ENCODE assay signal across 13 cellular contexts in the genomic region with DNA sequence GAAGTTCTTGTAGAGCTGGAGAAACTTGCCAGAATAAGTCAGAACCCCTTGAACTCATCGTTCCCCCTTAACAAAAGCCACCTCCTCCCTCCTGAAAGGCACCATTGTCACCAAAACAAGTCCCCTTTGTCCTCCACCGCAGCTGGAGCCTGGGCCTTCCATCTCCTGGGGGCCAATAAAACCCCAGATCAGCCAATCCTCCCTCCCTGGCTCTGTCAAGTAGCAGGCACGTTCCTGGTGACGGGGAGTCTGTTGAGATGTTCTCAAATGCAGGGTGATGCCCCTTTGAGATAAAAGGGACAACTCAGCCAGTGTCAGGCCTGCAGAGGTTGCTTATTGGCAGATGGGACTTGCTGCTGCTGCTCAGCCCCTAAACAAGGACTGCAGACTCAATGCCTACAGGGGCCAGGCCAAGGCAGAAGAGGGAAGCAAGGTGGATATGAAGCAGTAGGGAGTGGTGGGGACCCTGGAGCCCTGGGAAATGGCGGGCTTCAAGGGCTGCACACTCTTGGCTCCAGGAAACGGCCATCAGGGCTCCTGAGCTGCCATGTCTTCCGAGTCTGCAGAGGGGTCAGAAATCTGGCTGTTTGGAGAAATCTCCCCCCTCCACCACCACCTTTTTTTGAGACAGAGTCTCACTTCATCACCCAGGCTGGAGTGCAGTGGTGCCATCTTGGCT.
DNase-seq lines count a peak whose midpoint lies in the region; ATAC-seq and TF ChIP-seq lines count a peak whose summit lies in the region.
"Had no signal": no experiment of that assay in that cellular context is flagged by ENCODE, and none has a peak within 500 bp of the region (broad histone marks: within the 10 kb centered on the region; RNA-seq: fewer than 3 reads in every experiment).

No MANE protein-coding gene starts in this region.

- no peak for TF ChIP-seq CTCF in endothelial cell (IDR thresholded peaks at IDR 0.05; ENCODE audit: unreplicated experiment)
- no peak for TF ChIP-seq CTCF in neural crest cell (conservative IDR thresholded peaks at IDR 0.05)
- TF ChIP-seq CTCF in HFFc6 (IDR thresholded peaks at IDR 0.05): no peak

- H3K27ac Mint-ChIP-seq in stimulated activated naive CD8-positive, alpha-beta T cell treated with anti-CD3 and anti-CD28 coated beads, Interleukin-15, amount 100 ng/mL, for 72 hours: peak overlapping the region; percentile 9 to 37
- H3K27ac Mint-ChIP-seq in endothelial cell (ENCODE audit: unreplicated experiment) (peak overlapping the region; percentile 57), neural crest cell (ENCODE audit: unreplicated experiment) (peak overlapping the region; percentile 97), HFFc6 (no peak overlapping the region)
- H3K27ac Mint-ChIP-seq: activated T-helper 1 cell treated with anti-CD3 and anti-CD28 coated beads, Interleukin-12 subunit alpha, Interleukin-12 subunit beta, Interleukin-2, Interleukin-4 antibody, amounts not matched to agents 30 ng/mL and 10 ng/mL and 1 ng/mL, durations not matched to agents 14 hours and 24 hours and 36 hours had no signal

- H3K4me1 Mint-ChIP-seq in stimulated activated naive CD8-positive, alpha-beta T cell treated with anti-CD3 and anti-CD28 coated beads, Interleukin-15, amount 100 ng/mL, for 72 hours: no peaks in the 10 kb centered on the region
- H3K4me1 Mint-ChIP-seq in endothelial cell (ENCODE audit: unreplicated experiment) (no peaks in the 10 kb centered on the region), neural crest cell (peaks cover 83% of the 10 kb centered on the region), HFFc6 (ENCODE audit: low read depth) (no peaks in the 10 kb centered on the region)

- no peaks in the 10 kb centered on the region for H3K9me3 Mint-ChIP-seq in stimulated activated naive CD8-positive, alpha-beta T cell treated with anti-CD3 and anti-CD28 coated beads, Interleukin-15, amount 100 ng/mL, for 72 hours
- H3K9me3 Mint-ChIP-seq in endothelial cell (ENCODE audit: unreplicated experiment): no peaks in the 10 kb centered on the region
- H3K9me3 Mint-ChIP-seq in neural crest cell: no peaks in the 10 kb centered on the region
- no peaks in the 10 kb centered on the region for H3K9me3 Mint-ChIP-seq in HFFc6
- H3K9me3 Mint-ChIP-seq: activated T-helper 1 cell treated with anti-CD3 and anti-CD28 coated beads, Interleukin-12 subunit alpha, Interleukin-12 subunit beta, Interleukin-2, Interleukin-4 antibody, amounts not matched to agents 30 ng/mL and 10 ng/mL and 1 ng/mL, durations not matched to agents 14 hours and 24 hours and 36 hours had no signal

- DNase-seq in stimulated activated naive CD8-positive, alpha-beta T cell treated with anti-CD3 and anti-CD28 coated beads, Interleukin-15, amount 100 ng/mL, for 72 hours: no peak
- no peak for DNase-seq in stimulated activated naive CD8-positive, alpha-beta T cell treated with anti-CD3 and anti-CD28 coated beads, Interleukin-15, Interleukin-2, amounts not matched to agents 100 U/mL and 50 U/mL, for 24 hours
- DNase-seq in endothelial cell (ENCODE audit: low spot score): no peak
- peak; percentile 64 for DNase-seq in neural crest cell (ENCODE audit: low read depth, low spot score)
- no peak for DNase-seq in activated CD8-positive, alpha-beta memory T cell treated with anti-CD3 and anti-CD28 coated beads, Interleukin-2, amount 50 U/mL, for 4 hours
- no peak for DNase-seq in erythroblast (lab: John Stamatoyannopoulos, UW)
- no peak for DNase-seq in HFFc6
- DNase-seq in amniotic stem cell (lab: John Stamatoyannopoulos, UW): no peak
- DNase-seq: activated CD4-positive, alpha-beta T cell treated with anti-CD3 and anti-CD28 coated beads for 4 hours; NCI-H1694 treated with DMSO at 0.1 percent for 48 hours; NCI-H526 treated with DMSO at 0.1 percent for 48 hours; stomach had no signal

- no peak overlapping the region for H3K4me3 Mint-ChIP-seq in stimulated activated naive CD8-positive, alpha-beta T cell treated with anti-CD3 and anti-CD28 coated beads, Interleukin-15, amount 100 ng/mL, for 72 hours
- H3K4me3 Mint-ChIP-seq in endothelial cell (ENCODE audit: unreplicated experiment) (no peak overlapping the region), neural crest cell (peak overlapping the region; percentile 80), HFFc6 (no peak overlapping the region)
- H3K4me3 Mint-ChIP-seq: activated T-helper 1 cell treated with anti-CD3 and anti-CD28 coated beads, Interleukin-12 subunit alpha, Interleukin-12 subunit beta, Interleukin-2, Interleukin-4 antibody, amounts not matched to agents 30 ng/mL and 10 ng/mL and 1 ng/mL, durations not matched to agents 14 hours and 24 hours and 36 hours had no signal

- H3K36me3 Mint-ChIP-seq in endothelial cell (ENCODE audit: low read depth, unreplicated experiment) (peaks cover 11% of the 10 kb centered on the region), neural crest cell (ENCODE audit: low read depth) (peaks cover 13% of the 10 kb centered on the region), HFFc6 (ENCODE audit: low read depth) (peaks cover 13% of the 10 kb centered on the region; the same call in 1 of the 2 replicates)

- no peak for ATAC-seq in stimulated activated naive CD8-positive, alpha-beta T cell treated with anti-CD3 and anti-CD28 coated beads, Interleukin-15, amount 100 ng/mL, for 72 hours
- ATAC-seq in stimulated activated naive CD8-positive, alpha-beta T cell treated with anti-CD3 and anti-CD28 coated beads, Interleukin-15, Interleukin-2, amounts not matched to agents 100 U/mL and 50 U/mL, for 24 hours: no peak

- no peaks in the 10 kb centered on the region for H3K27me3 Mint-ChIP-seq in stimulated activated naive CD8-positive, alpha-beta T cell treated with anti-CD3 and anti-CD28 coated beads, Interleukin-15, amount 100 ng/mL, for 72 hours
- H3K27me3 Mint-ChIP-seq in endothelial cell (ENCODE audit: unreplicated experiment): peaks cover 2% of the 10 kb centered on the region
- H3K27me3 Mint-ChIP-seq in neural crest cell (ENCODE audit: low read depth): no peaks in the 10 kb centered on the region
- H3K27me3 Mint-ChIP-seq in HFFc6 (ENCODE audit: insufficient read depth): peaks cover 3% of the 10 kb centered on the region

- TF ChIP-seq POLR2A in erythroblast (IDR thresholded peaks at IDR 0.05; ENCODE audit: low read length): no peak
